Comparison of ENCODE assay signal across 8 cellular contexts in genomic region chr17:77212081-77212832, GRCh38.
A peak's percentile ranks its signal among the peaks of the same experiment; 100 is the strongest.
DNase-seq lines count a peak whose midpoint lies in the region; ATAC-seq and TF ChIP-seq lines count a peak whose summit lies in the region.

No MANE protein-coding gene starts in this region.

- no peak for TF ChIP-seq POLR2A in spleen (IDR thresholded peaks at IDR 0.05)

- no peaks in the 10 kb centered on the region for H3K9me3 Mint-ChIP-seq in activated naive CD4-positive, alpha-beta T cell treated with anti-CD3 and anti-CD28 coated beads, Interleukin-2, amount 50 U/mL, for 72 hours

- H3K36me3 Mint-ChIP-seq in activated naive CD4-positive, alpha-beta T cell treated with anti-CD3 and anti-CD28 coated beads, Interleukin-2, amount 50 U/mL, for 72 hours = peaks cover 15 to 22% of the 10 kb centered on the region in 2 donors

- peak overlapping the region in 1 of 8 donors; percentile 26 for H3K4me3 ChIP-seq in spleen

- intact Hi-C loops in spleen (cut with DNase I; ENCODE audit: low total_unique reads) = no loop called here

- ATAC-seq in GM19023 (IDR thresholded peaks at IDR 0.05; ENCODE audit: unreplicated experiment) = peak; percentile 80
- peak; percentile 58 for ATAC-seq in HG02943 (IDR thresholded peaks at IDR 0.05; ENCODE audit: low read depth, unreplicated experiment)
- ATAC-seq in activated naive CD4-positive, alpha-beta T cell treated with anti-CD3 and anti-CD28 coated beads, Interleukin-2, amount 50 U/mL, for 72 hours = no peak

- H3K27ac Mint-ChIP-seq in activated naive CD4-positive, alpha-beta T cell treated with anti-CD3 and anti-CD28 coated beads, Interleukin-2, amount 50 U/mL, for 72 hours = peak overlapping the region in 1 of 2 donors; percentile 60

- H3K9me3 ChIP-seq in spleen = no peaks in the 10 kb centered on the region

- no peak for TF ChIP-seq CTCF in spleen (IDR thresholded peaks at IDR 0.05 in 8 of 11, conservative IDR thresholded peaks at IDR 0.05 in 3 of 11)

- no peaks in the 10 kb centered on the region for H3K27me3 ChIP-seq in spleen (replicated peaks in 1 of 7)

- peaks cover 9 to 95% (median 84%) of the 10 kb centered on the region in 6 donors for H3K36me3 ChIP-seq in spleen

- DNase-seq in SIG-M5 treated with dmso at 0.1 percent for 504 hours (lab: John Stamatoyannopoulos, UW; ENCODE audit: unreplicated experiment) (peak; percentile 76), spleen (no peak), GOT3 (lab: John Stamatoyannopoulos, UW) (no peak), NCI-H1436 (lab: John Stamatoyannopoulos, UW) (no peak), activated gamma-delta T cell treated with Interleukin-2 at 50 U/mL for 16 hours (no peak)
- DNase-seq in activated naive CD4-positive, alpha-beta T cell treated with anti-CD3 and anti-CD28 coated beads, Interleukin-2, amount 50 U/mL, for 72 hours (ENCODE audit: low spot score in 2 of 2) = no peak

- H3K4me1 ChIP-seq in spleen = peaks cover 17 to 98% (median 73%) of the 10 kb centered on the region in 6 donors

- whole genome bisulfite sequencing in spleen, 5 donors = 66 to 75% (median 68%) methylated on average over 21 of the region's 21 CpGs

- peak overlapping the region; percentile 32 to 80 (median 70) for H3K27ac ChIP-seq in spleen

Comparison
In these comparisons a context has a peak if more than half of its experiments do, and no peak if none do; other contexts are left out.
1. ATAC-seq: peak in GM19023 (single experiment) and HG02943 (single experiment); none in activated naive CD4-positive, alpha-beta T cell treated with anti-CD3 and anti-CD28 coated beads, Interleukin-2, amount 50 U/mL, for 72 hours (0 of 2).